In the genomic region with DNA sequence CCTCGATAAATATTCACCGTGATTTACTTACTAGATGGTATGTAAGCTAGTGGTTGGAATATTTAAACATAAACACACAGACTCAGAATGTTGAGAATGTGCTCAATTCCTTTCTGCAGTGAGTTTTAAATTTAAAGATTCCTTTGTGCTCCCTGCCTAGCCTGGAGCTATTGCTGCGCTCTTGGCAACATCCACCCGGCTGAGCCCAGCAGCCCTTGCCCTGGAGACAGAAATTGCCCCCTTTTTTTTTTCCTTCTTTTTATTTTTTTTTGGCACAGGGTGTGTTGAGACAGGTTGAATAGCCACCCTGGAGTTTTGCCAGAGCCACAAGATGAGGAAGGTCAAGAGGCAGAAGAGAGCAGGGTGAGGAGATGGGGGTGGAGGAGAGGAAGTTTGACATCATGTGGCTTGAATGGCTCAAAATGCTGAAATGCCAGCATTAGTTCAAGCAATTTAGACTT, we compare ENCODE assay signal across 10 cellular contexts.
DNase-seq lines count a peak whose midpoint lies in the region; ATAC-seq and TF ChIP-seq lines count a peak whose summit lies in the region.
"Had no signal": no experiment of that assay in that cellular context is flagged by ENCODE, and none has a peak within 500 bp of the region (broad histone marks: within the 10 kb centered on the region; RNA-seq: fewer than 3 reads in every experiment).

No MANE protein-coding gene starts in this region.

- POLR2A ChIA-PET in OCI-LY7 (lab: Charles Lee): interaction anchor here (0.6 to 6.3 kb wide), 13 partner anchors 10 to 308 kb away, joined by 3 to 46 read pairs (median 4); partner anchors contain the start of gene PFKFB3

- H3K9me2 ChIP-seq in OCI-LY7 (ENCODE audit: insufficient read depth, low read length): no peaks in the 10 kb centered on the region

- no peaks in the 10 kb centered on the region for H3K79me2 ChIP-seq in OCI-LY7 (ENCODE audit: insufficient read depth, low read depth, low read length)

- DNase-seq in ELR (ENCODE audit: low read depth): peak; percentile 57
- DNase-seq in OCI-LY7 (ENCODE audit: low spot score): peak; percentile 22
- DNase-seq in fibroblast of gingiva (ENCODE audit: low read depth): peak; percentile 73
- peak; percentile 93 for DNase-seq in pons (ENCODE audit: low spot score)
- DNase-seq in activated naive CD4-positive, alpha-beta T cell treated with anti-CD3 and anti-CD28 coated beads for 36 hours: no peak
- no peak for DNase-seq in HuH-7.5 (ENCODE audit: low spot score)
- DNase-seq: NCI-H526 had no signal

- H2AFZ ChIP-seq in OCI-LY7 (ENCODE audit: low read length): peak overlapping the region; percentile 88

- H3K27ac Mint-ChIP-seq in activated naive CD4-positive, alpha-beta T cell treated with anti-CD3 and anti-CD28 coated beads for 36 hours: no peak overlapping the region

- peaks cover under 1% of the 10 kb centered on the region for H3K36me3 Mint-ChIP-seq in activated naive CD4-positive, alpha-beta T cell treated with anti-CD3 and anti-CD28 coated beads for 36 hours (ENCODE audit: low read depth)

- CTCF ChIA-PET in OCI-LY7 (lab: Charles Lee; ENCODE audit: unreplicated experiment): interaction anchor here (1.1 kb wide), 1 partner anchor 197 kb away, joined by 3 read pairs; the partner anchor contains the start of gene PFKFB3
- CTCF ChIA-PET in activated naive CD4-positive, alpha-beta T cell treated with anti-CD3 and anti-CD28 coated beads for 36 hours (lab: Charles Lee): interaction anchor here (0.6 to 6.0 kb wide), 9 partner anchors 16 to 252 kb away, joined by 3 to 66 read pairs (median 5); partner anchors contain the start of gene PFKFB3

- H4K20me1 ChIP-seq in OCI-LY7 (ENCODE audit: insufficient read depth, low read length): no peaks in the 10 kb centered on the region

- no peak for ATAC-seq in GM21423 (IDR thresholded peaks at IDR 0.05; ENCODE audit: unreplicated experiment)
- no peak for ATAC-seq in HG03565 (IDR thresholded peaks at IDR 0.05; ENCODE audit: unreplicated experiment)

- no peaks in the 10 kb centered on the region for H3K9me3 ChIP-seq in OCI-LY7 (ENCODE audit: low read length)

- H3K27ac ChIP-seq in OCI-LY7 (ENCODE audit: low read depth, low read length, poor library complexity, severe bottlenecking): no peak overlapping the region

- H3K4me1 ChIP-seq in OCI-LY7 (ENCODE audit: insufficient read depth, low read length, poor library complexity, severe bottlenecking): peaks cover 34% of the 10 kb centered on the region

- intact Hi-C loops in OCI-LY7 (cut with micrococcal nuclease; ENCODE audit: unreplicated experiment): no loop called here
- intact Hi-C loops in activated naive CD4-positive, alpha-beta T cell treated with anti-CD3 and anti-CD28 coated beads for 36 hours (cut with micrococcal nuclease): loop anchor here (2.0 to 10.0 kb wide), 2 partner anchors 50 to 454 kb away; no protein-coding TSS in a partner anchor

- TF ChIP-seq CTCF in OCI-LY7 (conservative IDR thresholded peaks at IDR 0.05; ENCODE audit: low read length): no peak

- H3K4me3 Mint-ChIP-seq in activated naive CD4-positive, alpha-beta T cell treated with anti-CD3 and anti-CD28 coated beads for 36 hours: no peak overlapping the region

- no TSS peak for BruUV-seq in OCI-LY7 (replicated peaks; lab: Mats Ljungman, UMichigan)

- H3K4me1 Mint-ChIP-seq in activated naive CD4-positive, alpha-beta T cell treated with anti-CD3 and anti-CD28 coated beads for 36 hours (ENCODE audit: low read depth): peaks cover 11% of the 10 kb centered on the region

- peaks cover 2% of the 10 kb centered on the region for H3K27me3 Mint-ChIP-seq in activated naive CD4-positive, alpha-beta T cell treated with anti-CD3 and anti-CD28 coated beads for 36 hours (ENCODE audit: low read depth)

- H3K4me2 ChIP-seq in OCI-LY7 (ENCODE audit: low read length): peak overlapping the region; percentile 63

- H3K4me3 ChIP-seq in OCI-LY7 (ENCODE audit: low read depth, low read length, poor library complexity, severe bottlenecking): no peak overlapping the region
- H3K4me3 ChIP-seq: skin epidermis had no signal

- H3K36me3 ChIP-seq in OCI-LY7 (ENCODE audit: insufficient read depth, low read length): no peaks in the 10 kb centered on the region

- no peaks in the 10 kb centered on the region for H3K9me3 Mint-ChIP-seq in activated naive CD4-positive, alpha-beta T cell treated with anti-CD3 and anti-CD28 coated beads for 36 hours

Comparison
In these comparisons a context has a peak if more than half of its experiments do, and no peak if none do; other contexts are left out.
1. DNase-seq: peak in ELR (single experiment), OCI-LY7 (single experiment), fibroblast of gingiva (single experiment) and pons (single experiment); none in activated naive CD4-positive, alpha-beta T cell treated with anti-CD3 and anti-CD28 coated beads for 36 hours (single experiment) and HuH-7.5 (single experiment).